18 cellular contexts compared by ENCODE assay signal in the genomic region with DNA sequence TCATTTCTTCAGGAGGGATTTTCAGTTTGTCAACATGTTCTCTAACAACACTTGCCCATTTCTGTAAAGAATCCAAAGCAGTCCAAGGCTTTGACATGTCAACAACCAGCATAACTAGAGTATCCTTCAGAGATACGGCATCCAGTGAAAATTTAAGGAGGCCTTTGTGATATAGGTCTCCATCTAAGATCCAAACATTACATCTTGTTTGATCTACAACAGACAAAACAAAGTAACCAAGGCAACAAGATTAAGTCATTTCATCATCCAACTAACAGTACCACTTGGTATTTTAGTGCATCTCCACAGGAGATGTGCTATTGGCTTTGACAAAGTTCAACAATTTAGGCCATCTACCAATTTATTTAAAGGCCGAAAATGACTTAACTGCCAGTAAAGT. TPM values are rescaled to one million over a fixed set of nuclear protein-coding genes. Genes with fewer than 3 reads are reported as not detected.
DNase-seq lines count a peak whose midpoint lies in the region; ATAC-seq and TF ChIP-seq lines count a peak whose summit lies in the region.
"Had no signal": no experiment of that assay in that cellular context is flagged by ENCODE, and none has a peak within 500 bp of the region (broad histone marks: within the 10 kb centered on the region; RNA-seq: fewer than 3 reads in every experiment).

No MANE protein-coding gene starts in this region.

- no peaks in the 10 kb centered on the region for H3K9me2 ChIP-seq in PC-3 (replicated peaks; ENCODE audit: low read length)

- CTCF ChIA-PET in PC-3 (lab: Charles Lee): no interaction called here

- H3K4me3 Mint-ChIP-seq in osteocyte (ENCODE audit: unreplicated experiment) (no peak overlapping the region), progenitor cell of endocrine pancreas (ENCODE audit: low read depth) (no peak overlapping the region)
- H3K4me3 Mint-ChIP-seq: activated CD4-positive, alpha-beta T cell treated with anti-CD3 and anti-CD28 coated beads, Interleukin-2, amount 10 ng/mL, durations not matched to agents 24 days and 14 days had no signal

- BruUV-seq in PC-3 (replicated peaks; lab: Mats Ljungman, UMichigan): TSS peak; percentile 17

- peak overlapping the region; percentile 72 for H3K27ac Mint-ChIP-seq in osteocyte (ENCODE audit: unreplicated experiment)
- no peak overlapping the region for H3K27ac Mint-ChIP-seq in progenitor cell of endocrine pancreas
- H3K27ac Mint-ChIP-seq: activated CD4-positive, alpha-beta T cell treated with anti-CD3 and anti-CD28 coated beads, Interleukin-2, amount 10 ng/mL, durations not matched to agents 24 days and 14 days had no signal

- H3K4me1 Mint-ChIP-seq in osteocyte (ENCODE audit: unreplicated experiment) (peaks cover 14% of the 10 kb centered on the region), progenitor cell of endocrine pancreas (ENCODE audit: low read depth) (no peaks in the 10 kb centered on the region)

- no peak overlapping the region for H3K4me2 ChIP-seq in PC-3 (ENCODE audit: low read length)

- peaks cover 34% of the 10 kb centered on the region for H3K4me1 ChIP-seq in left ventricle myocardium inferior
- H3K4me1 ChIP-seq in PC-3 (ENCODE audit: insufficient read depth, low read length): no peaks in the 10 kb centered on the region
- H3K4me1 ChIP-seq: foreskin keratinocyte, psoas muscle, thyroid gland had no signal

- intact Hi-C loops in left ventricle myocardium inferior (cut with micrococcal nuclease): no loop called here
- intact Hi-C loops in left ventricle myocardium superior (cut with micrococcal nuclease): no loop called here
- intact Hi-C loops in PC-3 (cut with micrococcal nuclease): no loop called here

- H3K36me3 Mint-ChIP-seq in osteocyte (ENCODE audit: unreplicated experiment) (peaks cover 24% of the 10 kb centered on the region), progenitor cell of endocrine pancreas (ENCODE audit: insufficient read depth) (peaks cover 13% of the 10 kb centered on the region)
- H3K36me3 Mint-ChIP-seq: activated naive CD4-positive, alpha-beta T cell treated with anti-CD3 and anti-CD28 coated beads, Interleukin-2, amount 50 U/mL, for 72 hours had no signal

- no peaks in the 10 kb centered on the region for H3F3A ChIP-seq in PC-3 (ENCODE audit: low read length, unreplicated experiment)

- POLR2A ChIA-PET in PC-3 (lab: Charles Lee; ENCODE audit: unreplicated experiment): no interaction called here

- ATAC-seq in left ventricle myocardium superior (no peak), PC-3 (no peak)
- ATAC-seq: foreskin keratinocyte, psoas muscle had no signal

- H4K20me1 ChIP-seq in PC-3 (ENCODE audit: low read length): peaks cover 18% of the 10 kb centered on the region

- H3K27ac ChIP-seq in left ventricle myocardium inferior (replicated peaks) (peak overlapping the region; percentile 5), PC-3 (ENCODE audit: low read length) (no peak overlapping the region), caudate nucleus (ENCODE audit: low read depth, low read length) (no peak overlapping the region)
- H3K27ac ChIP-seq: foreskin keratinocyte, psoas muscle, thyroid gland had no signal

- H3K27me3 Mint-ChIP-seq in osteocyte (ENCODE audit: unreplicated experiment) (no peaks in the 10 kb centered on the region), progenitor cell of endocrine pancreas (no peaks in the 10 kb centered on the region)
- H3K27me3 Mint-ChIP-seq: activated CD4-positive, alpha-beta T cell treated with anti-CD3 and anti-CD28 coated beads, Interleukin-2, amount 10 ng/mL, durations not matched to agents 24 days and 14 days had no signal

- H2AFZ ChIP-seq in PC-3 (ENCODE audit: low read length): no peak overlapping the region

- H3K9ac ChIP-seq in PC-3 (ENCODE audit: low read length): no peak overlapping the region

- no peak for DNase-seq in left ventricle myocardium inferior
- DNase-seq in left ventricle myocardium superior: no peak
- no peak for DNase-seq in PC-3
- DNase-seq in fibroblast of gingiva (ENCODE audit: low read depth): peak; percentile 18
- no peak for DNase-seq in osteocyte (ENCODE audit: extremely low spot score, unreplicated experiment)
- no peak for DNase-seq in caudate nucleus (lab: John Stamatoyannopoulos, UW)
- no peak for DNase-seq in cortex of kidney (lab: John Stamatoyannopoulos, UW)
- DNase-seq in progenitor cell of endocrine pancreas (ENCODE audit: low spot score, unreplicated experiment): no peak
- DNase-seq: activated CD4-positive, alpha-beta T cell treated with anti-CD3 and anti-CD28 coated beads, Interleukin-2, amount 10 ng/mL, durations not matched to agents 24 days and 14 days; activated T-cell treated with anti-CD3 and anti-CD28 coated beads for 4 hours; effector CD4-positive, alpha-beta T cell; foreskin keratinocyte; GOT3; NCI-H1092 treated with DMSO at 0.1 percent for 48 hours; psoas muscle; small intestine; thyroid gland had no signal

- H3K4me3 ChIP-seq in left ventricle myocardium inferior: no peak overlapping the region
- no peak overlapping the region for H3K4me3 ChIP-seq in PC-3 (ENCODE audit: low read length)
- H3K4me3 ChIP-seq: psoas muscle, thyroid gland had no signal

- H3K9me3 ChIP-seq in left ventricle myocardium inferior (replicated peaks) (no peaks in the 10 kb centered on the region), PC-3 (ENCODE audit: low read length) (no peaks in the 10 kb centered on the region)
- H3K9me3 ChIP-seq: psoas muscle, thyroid gland had no signal

- TF ChIP-seq CTCF in left ventricle myocardium inferior (IDR thresholded peaks at IDR 0.05; ENCODE audit: borderline replicate concordance): no peak
- no peak for TF ChIP-seq CTCF in PC-3 (conservative IDR thresholded peaks at IDR 0.05; ENCODE audit: low read depth, low read length)
- no peak for TF ChIP-seq CTCF in osteocyte (IDR thresholded peaks at IDR 0.05)
- no peak for TF ChIP-seq CTCF in progenitor cell of endocrine pancreas (IDR thresholded peaks at IDR 0.05; ENCODE audit: unreplicated experiment)

- H3K36me3 ChIP-seq in left ventricle myocardium inferior (peaks cover 14% of the 10 kb centered on the region), PC-3 (ENCODE audit: low read depth, low read length) (peaks cover 10% of the 10 kb centered on the region; the same call in 1 of the 2 replicates)

- H3K9me3 Mint-ChIP-seq in osteocyte (ENCODE audit: unreplicated experiment): no peaks in the 10 kb centered on the region
- no peaks in the 10 kb centered on the region for H3K9me3 Mint-ChIP-seq in progenitor cell of endocrine pancreas (ENCODE audit: low read depth)
- H3K9me3 Mint-ChIP-seq: activated CD4-positive, alpha-beta T cell treated with anti-CD3 and anti-CD28 coated beads, Interleukin-2, amount 10 ng/mL, durations not matched to agents 24 days and 14 days had no signal

- H3K79me2 ChIP-seq in PC-3 (ENCODE audit: low read length): peaks cover 49% of the 10 kb centered on the region

- H3K27me3 ChIP-seq in left ventricle myocardium inferior (ENCODE audit: low read depth): no peaks in the 10 kb centered on the region
- H3K27me3 ChIP-seq in PC-3 (ENCODE audit: low read length): no peaks in the 10 kb centered on the region
- H3K27me3 ChIP-seq: foreskin keratinocyte, thyroid gland had no signal

RNA-seq across cellular contexts. Expression of a gene that starts 25.8 kb away (rescaled TPM):
- total RNA-seq in left ventricle myocardium inferior (53.8 TPM), left ventricle myocardium superior (53.5 TPM), PC-3 (2014; rRNA removed) (44.2 and 55.6 TPM in 2 replicates), osteocyte (58.8 and 64.3 TPM in 2 replicates), progenitor cell of endocrine pancreas (43.8 and 49.2 TPM in 2 replicates)

RNA-seq across cellular contexts. Expression of a gene that starts 42.2 kb away (rescaled TPM):
- total RNA-seq in left ventricle myocardium inferior: 10.9 TPM
- total RNA-seq in left ventricle myocardium superior: 10.9 TPM
- total RNA-seq in PC-3 (2014; rRNA removed): 53.3 and 67.4 TPM in 2 replicates
- total RNA-seq in osteocyte: 60.4 and 61.5 TPM in 2 replicates
- total RNA-seq in progenitor cell of endocrine pancreas: 50.6 and 52.7 TPM in 2 replicates
